In the genomic region with DNA sequence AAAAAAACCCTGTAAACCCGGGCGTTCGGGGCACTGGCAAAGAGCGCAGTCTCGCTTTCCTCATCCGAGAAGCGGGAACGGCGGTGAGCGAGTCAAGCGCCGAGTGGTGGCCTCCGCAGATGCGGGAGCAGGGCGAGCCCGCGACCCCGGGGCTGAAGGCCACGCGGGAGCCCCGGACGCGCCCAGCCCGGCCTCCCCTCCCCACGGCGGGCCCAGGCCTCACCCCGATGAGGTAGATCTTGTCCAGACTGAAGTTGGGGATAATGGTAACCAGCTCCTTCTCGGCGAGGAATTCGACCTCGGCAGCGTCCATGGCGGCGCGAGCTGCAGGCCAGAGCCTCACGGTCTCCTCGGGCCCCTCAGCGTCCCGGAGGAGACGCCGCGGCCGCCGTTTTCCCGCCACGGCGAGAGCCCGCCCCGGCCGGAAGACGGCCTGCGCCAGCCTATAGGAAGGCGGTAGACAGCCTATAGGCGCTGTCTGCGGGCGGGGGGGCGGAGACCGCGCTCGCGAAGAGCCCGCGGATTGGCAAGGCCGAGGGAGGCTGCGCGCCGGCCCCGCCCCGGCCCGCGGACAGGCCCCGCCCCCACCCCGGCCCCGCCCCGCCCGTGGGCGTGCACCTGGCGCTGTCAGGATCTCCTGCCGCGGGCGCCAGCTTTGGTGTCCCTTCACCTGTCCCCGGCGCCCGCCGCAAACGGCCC, we compare ENCODE assay signal across 1 cellular context.
TF ChIP-seq lines count a peak whose summit lies in the region.

A gene (minus strand): TSS at position 369 of the 699 bp plus-strand sequence. CDS start 56 bp downstream, at position 313.

TF ChIP-seq in HepG2, 621 proteins besides CTCF, POLR2A, EP300 and RAD21 (continued from another document and continues in another):
- TF ChIP-seq, protein P1, sequence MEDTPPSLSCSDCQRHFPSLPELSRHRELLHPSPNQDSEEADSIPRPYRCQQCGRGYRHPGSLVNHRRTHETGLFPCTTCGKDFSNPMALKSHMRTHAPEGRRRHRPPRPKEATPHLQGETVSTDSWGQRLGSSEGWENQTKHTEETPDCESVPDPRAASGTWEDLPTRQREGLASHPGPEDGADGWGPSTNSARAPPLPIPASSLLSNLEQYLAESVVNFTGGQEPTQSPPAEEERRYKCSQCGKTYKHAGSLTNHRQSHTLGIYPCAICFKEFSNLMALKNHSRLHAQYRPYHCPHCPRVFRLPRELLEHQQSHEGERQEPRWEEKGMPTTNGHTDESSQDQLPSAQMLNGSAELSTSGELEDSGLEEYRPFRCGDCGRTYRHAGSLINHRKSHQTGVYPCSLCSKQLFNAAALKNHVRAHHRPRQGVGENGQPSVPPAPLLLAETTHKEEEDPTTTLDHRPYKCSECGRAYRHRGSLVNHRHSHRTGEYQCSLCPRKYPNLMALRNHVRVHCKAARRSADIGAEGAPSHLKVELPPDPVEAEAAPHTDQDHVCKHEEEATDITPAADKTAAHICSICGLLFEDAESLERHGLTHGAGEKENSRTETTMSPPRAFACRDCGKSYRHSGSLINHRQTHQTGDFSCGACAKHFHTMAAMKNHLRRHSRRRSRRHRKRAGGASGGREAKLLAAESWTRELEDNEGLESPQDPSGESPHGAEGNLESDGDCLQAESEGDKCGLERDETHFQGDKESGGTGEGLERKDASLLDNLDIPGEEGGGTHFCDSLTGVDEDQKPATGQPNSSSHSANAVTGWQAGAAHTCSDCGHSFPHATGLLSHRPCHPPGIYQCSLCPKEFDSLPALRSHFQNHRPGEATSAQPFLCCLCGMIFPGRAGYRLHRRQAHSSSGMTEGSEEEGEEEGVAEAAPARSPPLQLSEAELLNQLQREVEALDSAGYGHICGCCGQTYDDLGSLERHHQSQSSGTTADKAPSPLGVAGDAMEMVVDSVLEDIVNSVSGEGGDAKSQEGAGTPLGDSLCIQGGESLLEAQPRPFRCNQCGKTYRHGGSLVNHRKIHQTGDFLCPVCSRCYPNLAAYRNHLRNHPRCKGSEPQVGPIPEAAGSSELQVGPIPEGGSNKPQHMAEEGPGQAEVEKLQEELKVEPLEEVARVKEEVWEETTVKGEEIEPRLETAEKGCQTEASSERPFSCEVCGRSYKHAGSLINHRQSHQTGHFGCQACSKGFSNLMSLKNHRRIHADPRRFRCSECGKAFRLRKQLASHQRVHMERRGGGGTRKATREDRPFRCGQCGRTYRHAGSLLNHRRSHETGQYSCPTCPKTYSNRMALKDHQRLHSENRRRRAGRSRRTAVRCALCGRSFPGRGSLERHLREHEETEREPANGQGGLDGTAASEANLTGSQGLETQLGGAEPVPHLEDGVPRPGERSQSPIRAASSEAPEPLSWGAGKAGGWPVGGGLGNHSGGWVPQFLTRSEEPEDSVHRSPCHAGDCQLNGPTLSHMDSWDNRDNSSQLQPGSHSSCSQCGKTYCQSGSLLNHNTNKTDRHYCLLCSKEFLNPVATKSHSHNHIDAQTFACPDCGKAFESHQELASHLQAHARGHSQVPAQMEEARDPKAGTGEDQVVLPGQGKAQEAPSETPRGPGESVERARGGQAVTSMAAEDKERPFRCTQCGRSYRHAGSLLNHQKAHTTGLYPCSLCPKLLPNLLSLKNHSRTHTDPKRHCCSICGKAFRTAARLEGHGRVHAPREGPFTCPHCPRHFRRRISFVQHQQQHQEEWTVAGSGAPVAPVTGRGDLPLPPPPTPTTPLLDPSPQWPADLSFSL (CRISPR knock-in tag; IDR thresholded peaks at IDR 0.05) = no peak
- no peak for TF ChIP-seq THYN1 (CRISPR knock-in tag; IDR thresholded peaks at IDR 0.05; ENCODE audit: borderline replicate concordance, low read depth)
- peak; percentile 75; the same call in 1 of the 2 replicates for TF ChIP-seq ZNF232 (CRISPR knock-in tag; IDR thresholded peaks at IDR 0.05; ENCODE audit: borderline replicate concordance)
- TF ChIP-seq, protein P2, sequence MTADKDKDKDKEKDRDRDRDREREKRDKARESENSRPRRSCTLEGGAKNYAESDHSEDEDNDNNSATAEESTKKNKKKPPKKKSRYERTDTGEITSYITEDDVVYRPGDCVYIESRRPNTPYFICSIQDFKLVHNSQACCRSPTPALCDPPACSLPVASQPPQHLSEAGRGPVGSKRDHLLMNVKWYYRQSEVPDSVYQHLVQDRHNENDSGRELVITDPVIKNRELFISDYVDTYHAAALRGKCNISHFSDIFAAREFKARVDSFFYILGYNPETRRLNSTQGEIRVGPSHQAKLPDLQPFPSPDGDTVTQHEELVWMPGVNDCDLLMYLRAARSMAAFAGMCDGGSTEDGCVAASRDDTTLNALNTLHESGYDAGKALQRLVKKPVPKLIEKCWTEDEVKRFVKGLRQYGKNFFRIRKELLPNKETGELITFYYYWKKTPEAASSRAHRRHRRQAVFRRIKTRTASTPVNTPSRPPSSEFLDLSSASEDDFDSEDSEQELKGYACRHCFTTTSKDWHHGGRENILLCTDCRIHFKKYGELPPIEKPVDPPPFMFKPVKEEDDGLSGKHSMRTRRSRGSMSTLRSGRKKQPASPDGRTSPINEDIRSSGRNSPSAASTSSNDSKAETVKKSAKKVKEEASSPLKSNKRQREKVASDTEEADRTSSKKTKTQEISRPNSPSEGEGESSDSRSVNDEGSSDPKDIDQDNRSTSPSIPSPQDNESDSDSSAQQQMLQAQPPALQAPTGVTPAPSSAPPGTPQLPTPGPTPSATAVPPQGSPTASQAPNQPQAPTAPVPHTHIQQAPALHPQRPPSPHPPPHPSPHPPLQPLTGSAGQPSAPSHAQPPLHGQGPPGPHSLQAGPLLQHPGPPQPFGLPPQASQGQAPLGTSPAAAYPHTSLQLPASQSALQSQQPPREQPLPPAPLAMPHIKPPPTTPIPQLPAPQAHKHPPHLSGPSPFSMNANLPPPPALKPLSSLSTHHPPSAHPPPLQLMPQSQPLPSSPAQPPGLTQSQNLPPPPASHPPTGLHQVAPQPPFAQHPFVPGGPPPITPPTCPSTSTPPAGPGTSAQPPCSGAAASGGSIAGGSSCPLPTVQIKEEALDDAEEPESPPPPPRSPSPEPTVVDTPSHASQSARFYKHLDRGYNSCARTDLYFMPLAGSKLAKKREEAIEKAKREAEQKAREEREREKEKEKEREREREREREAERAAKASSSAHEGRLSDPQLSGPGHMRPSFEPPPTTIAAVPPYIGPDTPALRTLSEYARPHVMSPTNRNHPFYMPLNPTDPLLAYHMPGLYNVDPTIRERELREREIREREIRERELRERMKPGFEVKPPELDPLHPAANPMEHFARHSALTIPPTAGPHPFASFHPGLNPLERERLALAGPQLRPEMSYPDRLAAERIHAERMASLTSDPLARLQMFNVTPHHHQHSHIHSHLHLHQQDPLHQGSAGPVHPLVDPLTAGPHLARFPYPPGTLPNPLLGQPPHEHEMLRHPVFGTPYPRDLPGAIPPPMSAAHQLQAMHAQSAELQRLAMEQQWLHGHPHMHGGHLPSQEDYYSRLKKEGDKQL (CRISPR knock-in tag; IDR thresholded peaks at IDR 0.05; ENCODE audit: low read depth) = no peak
- TF ChIP-seq, protein P3, sequence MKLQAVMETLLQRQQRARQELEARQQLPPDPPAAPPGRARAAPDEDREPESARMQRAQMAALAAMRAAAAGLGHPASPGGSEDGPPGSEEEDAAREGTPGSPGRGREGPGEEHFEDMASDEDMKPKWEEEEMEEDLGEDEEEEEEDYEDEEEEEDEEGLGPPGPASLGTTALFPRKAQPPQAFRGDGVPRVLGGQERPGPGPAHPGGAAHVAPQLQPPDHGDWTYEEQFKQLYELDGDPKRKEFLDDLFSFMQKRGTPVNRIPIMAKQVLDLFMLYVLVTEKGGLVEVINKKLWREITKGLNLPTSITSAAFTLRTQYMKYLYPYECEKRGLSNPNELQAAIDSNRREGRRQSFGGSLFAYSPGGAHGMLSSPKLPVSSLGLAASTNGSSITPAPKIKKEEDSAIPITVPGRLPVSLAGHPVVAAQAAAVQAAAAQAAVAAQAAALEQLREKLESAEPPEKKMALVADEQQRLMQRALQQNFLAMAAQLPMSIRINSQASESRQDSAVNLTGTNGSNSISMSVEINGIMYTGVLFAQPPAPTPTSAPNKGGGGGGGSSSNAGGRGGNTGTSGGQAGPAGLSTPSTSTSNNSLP (IDR thresholded peaks at IDR 0.05; ENCODE audit: low read depth, low read length) = no peak
- TF ChIP-seq, protein P4, sequence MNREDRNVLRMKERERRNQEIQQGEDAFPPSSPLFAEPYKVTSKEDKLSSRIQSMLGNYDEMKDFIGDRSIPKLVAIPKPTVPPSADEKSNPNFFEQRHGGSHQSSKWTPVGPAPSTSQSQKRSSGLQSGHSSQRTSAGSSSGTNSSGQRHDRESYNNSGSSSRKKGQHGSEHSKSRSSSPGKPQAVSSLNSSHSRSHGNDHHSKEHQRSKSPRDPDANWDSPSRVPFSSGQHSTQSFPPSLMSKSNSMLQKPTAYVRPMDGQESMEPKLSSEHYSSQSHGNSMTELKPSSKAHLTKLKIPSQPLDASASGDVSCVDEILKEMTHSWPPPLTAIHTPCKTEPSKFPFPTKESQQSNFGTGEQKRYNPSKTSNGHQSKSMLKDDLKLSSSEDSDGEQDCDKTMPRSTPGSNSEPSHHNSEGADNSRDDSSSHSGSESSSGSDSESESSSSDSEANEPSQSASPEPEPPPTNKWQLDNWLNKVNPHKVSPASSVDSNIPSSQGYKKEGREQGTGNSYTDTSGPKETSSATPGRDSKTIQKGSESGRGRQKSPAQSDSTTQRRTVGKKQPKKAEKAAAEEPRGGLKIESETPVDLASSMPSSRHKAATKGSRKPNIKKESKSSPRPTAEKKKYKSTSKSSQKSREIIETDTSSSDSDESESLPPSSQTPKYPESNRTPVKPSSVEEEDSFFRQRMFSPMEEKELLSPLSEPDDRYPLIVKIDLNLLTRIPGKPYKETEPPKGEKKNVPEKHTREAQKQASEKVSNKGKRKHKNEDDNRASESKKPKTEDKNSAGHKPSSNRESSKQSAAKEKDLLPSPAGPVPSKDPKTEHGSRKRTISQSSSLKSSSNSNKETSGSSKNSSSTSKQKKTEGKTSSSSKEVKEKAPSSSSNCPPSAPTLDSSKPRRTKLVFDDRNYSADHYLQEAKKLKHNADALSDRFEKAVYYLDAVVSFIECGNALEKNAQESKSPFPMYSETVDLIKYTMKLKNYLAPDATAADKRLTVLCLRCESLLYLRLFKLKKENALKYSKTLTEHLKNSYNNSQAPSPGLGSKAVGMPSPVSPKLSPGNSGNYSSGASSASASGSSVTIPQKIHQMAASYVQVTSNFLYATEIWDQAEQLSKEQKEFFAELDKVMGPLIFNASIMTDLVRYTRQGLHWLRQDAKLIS (CRISPR knock-in tag; IDR thresholded peaks at IDR 0.05) = no peak
- no peak for TF ChIP-seq TARDBP (CRISPR knock-in tag; IDR thresholded peaks at IDR 0.05)
- TF ChIP-seq ZNF883 (CRISPR knock-in tag; IDR thresholded peaks at IDR 0.05; ENCODE audit: not compliant biosample characterization) = peak; percentile 90
- TF ChIP-seq NCOR1 (IDR thresholded peaks at IDR 0.05; ENCODE audit: borderline replicate concordance, low read length) = no peak
- TF ChIP-seq NCOA2 (CRISPR knock-in tag; IDR thresholded peaks at IDR 0.05) = peak; percentile 26; the same call in 1 of the 2 replicates
- no peak for TF ChIP-seq CEBPG (CRISPR knock-in tag; IDR thresholded peaks at IDR 0.05)
- TF ChIP-seq, protein P5, sequence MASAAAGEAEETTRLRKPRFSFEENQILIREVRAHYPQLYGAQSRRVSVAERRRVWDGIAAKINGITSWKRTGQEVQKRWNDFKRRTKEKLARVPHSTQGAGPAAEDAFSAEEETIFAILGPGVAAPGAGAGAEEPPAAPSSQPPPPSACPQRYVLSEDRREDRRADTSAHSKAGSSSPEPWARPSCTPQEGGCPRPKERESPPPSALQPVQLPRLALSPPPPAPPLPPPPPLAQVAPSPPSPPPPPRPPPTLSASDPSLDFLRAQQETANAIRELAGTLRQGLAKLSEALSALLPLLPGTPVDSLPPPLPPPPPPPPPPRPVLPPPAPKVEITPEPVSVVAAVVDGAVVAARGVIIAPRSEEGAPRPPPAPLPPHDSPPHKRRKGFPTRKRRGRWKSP (CRISPR knock-in tag; IDR thresholded peaks at IDR 0.05) = 0 out of 2 replicates have a peak, but pooled peaks have one; percentile 42
- TF ChIP-seq KDM1A (CRISPR knock-in tag; IDR thresholded peaks at IDR 0.05) = no peak
- TF ChIP-seq ZBTB3 (CRISPR knock-in tag; IDR thresholded peaks at IDR 0.05; ENCODE audit: borderline replicate concordance, low read depth) = no peak
- TF ChIP-seq, protein P6, sequence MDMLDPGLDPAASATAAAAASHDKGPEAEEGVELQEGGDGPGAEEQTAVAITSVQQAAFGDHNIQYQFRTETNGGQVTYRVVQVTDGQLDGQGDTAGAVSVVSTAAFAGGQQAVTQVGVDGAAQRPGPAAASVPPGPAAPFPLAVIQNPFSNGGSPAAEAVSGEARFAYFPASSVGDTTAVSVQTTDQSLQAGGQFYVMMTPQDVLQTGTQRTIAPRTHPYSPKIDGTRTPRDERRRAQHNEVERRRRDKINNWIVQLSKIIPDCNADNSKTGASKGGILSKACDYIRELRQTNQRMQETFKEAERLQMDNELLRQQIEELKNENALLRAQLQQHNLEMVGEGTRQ (IDR thresholded peaks at IDR 0.05; ENCODE audit: low read depth, low read length) = no peak
- TF ChIP-seq, protein P6 (CRISPR knock-in tag; IDR thresholded peaks at IDR 0.05; ENCODE audit: borderline replicate concordance) = no peak
- TF ChIP-seq SYNCRIP (IDR thresholded peaks at IDR 0.05; ENCODE audit: insufficient read depth, low read depth, low read length) = no peak
- TF ChIP-seq ARHGAP35 (CRISPR knock-in tag; IDR thresholded peaks at IDR 0.05; ENCODE audit: borderline replicate concordance) = peak; percentile 51; the same call in 1 of the 2 replicates
- TF ChIP-seq AHR (CRISPR knock-in tag; IDR thresholded peaks at IDR 0.05) = no peak
- TF ChIP-seq, protein P7, sequence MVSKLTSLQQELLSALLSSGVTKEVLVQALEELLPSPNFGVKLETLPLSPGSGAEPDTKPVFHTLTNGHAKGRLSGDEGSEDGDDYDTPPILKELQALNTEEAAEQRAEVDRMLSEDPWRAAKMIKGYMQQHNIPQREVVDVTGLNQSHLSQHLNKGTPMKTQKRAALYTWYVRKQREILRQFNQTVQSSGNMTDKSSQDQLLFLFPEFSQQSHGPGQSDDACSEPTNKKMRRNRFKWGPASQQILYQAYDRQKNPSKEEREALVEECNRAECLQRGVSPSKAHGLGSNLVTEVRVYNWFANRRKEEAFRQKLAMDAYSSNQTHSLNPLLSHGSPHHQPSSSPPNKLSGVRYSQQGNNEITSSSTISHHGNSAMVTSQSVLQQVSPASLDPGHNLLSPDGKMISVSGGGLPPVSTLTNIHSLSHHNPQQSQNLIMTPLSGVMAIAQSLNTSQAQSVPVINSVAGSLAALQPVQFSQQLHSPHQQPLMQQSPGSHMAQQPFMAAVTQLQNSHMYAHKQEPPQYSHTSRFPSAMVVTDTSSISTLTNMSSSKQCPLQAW (CRISPR knock-in tag; IDR thresholded peaks at IDR 0.05) = no peak; the same call in 1 of the 2 replicates
- TF ChIP-seq PAWR (CRISPR knock-in tag; IDR thresholded peaks at IDR 0.05; ENCODE audit: borderline replicate concordance) = no peak
- no peak; the same call in 1 of the 2 replicates for TF ChIP-seq ZNF777 (CRISPR knock-in tag; IDR thresholded peaks at IDR 0.05)
- TF ChIP-seq, protein P8, sequence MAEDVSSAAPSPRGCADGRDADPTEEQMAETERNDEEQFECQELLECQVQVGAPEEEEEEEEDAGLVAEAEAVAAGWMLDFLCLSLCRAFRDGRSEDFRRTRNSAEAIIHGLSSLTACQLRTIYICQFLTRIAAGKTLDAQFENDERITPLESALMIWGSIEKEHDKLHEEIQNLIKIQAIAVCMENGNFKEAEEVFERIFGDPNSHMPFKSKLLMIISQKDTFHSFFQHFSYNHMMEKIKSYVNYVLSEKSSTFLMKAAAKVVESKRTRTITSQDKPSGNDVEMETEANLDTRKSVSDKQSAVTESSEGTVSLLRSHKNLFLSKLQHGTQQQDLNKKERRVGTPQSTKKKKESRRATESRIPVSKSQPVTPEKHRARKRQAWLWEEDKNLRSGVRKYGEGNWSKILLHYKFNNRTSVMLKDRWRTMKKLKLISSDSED (CRISPR knock-in tag; IDR thresholded peaks at IDR 0.05) = no peak
- peak; percentile 87; the same call in 1 of the 2 replicates for TF ChIP-seq KLF15 (CRISPR knock-in tag; IDR thresholded peaks at IDR 0.05; ENCODE audit: borderline replicate concordance)
